Comparison of ENCODE assay signal across 8 cellular contexts in the genomic region with DNA sequence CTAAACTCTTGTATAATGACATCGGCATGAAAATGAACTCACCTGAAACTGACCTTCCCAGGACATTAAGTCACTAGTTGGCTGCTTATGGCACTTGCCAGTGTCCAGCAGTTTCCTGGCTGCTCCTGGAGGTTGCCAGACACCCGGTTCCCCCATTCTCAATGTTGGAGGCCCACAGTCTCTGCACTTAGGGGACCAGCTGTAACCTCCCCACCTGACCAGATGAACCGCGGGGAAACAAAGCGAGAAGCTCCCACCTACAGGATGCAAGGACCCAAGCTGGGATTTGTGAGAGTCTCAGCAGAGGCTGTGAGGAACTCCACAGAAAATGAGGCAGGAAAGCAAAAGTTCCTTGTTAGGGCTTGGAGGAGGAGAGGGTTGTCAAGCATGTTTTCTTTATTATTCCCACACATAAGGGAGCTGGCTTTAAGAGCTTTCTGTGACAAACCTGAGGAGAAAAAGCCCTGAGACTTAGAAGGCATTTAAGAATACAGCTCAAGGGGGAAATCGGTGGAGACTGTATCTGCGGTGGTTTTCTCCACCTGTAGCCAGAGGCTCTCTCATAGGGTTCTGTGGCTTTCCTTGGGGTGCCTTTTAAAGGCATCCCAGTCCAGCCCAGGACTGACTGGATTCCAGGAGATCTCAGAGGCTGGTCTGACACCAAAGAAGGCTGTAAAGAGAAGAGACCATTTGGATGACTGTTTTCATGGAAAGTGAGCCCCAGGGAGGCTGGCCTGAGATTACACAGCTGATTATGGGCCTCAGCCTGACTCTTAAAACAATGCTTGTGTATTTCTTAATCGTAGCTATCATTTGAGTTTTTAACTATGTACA. TPM values are rescaled to one million over a fixed set of nuclear protein-coding genes. Genes with fewer than 3 reads are reported as not detected.
A peak's percentile ranks its signal among the peaks of the same experiment; 100 is the strongest.
DNase-seq lines count a peak whose midpoint lies in the region; ATAC-seq, FAIRE-seq and TF ChIP-seq lines count a peak whose summit lies in the region.

No MANE protein-coding gene starts in this region.

- peaks cover 66% of the 10 kb centered on the region for H3F3A ChIP-seq in SK-N-SH (replicated peaks; ENCODE audit: insufficient read depth)

- H3K4me3 ChIP-seq in GM12865 (ENCODE audit: low read depth, low read length) = peak overlapping the region; percentile 62
- peak overlapping the region; percentile 64 to 83 for H3K4me3 ChIP-seq in SK-N-SH (ENCODE audit: low read depth in 2 of 2, low read length in 1 of 2)
- peak overlapping the region; percentile 78 for H3K4me3 ChIP-seq in fibroblast of pulmonary artery (replicated peaks; ENCODE audit: low read depth, low read length)
- H3K4me3 ChIP-seq in gastrocnemius medialis = peak overlapping the region; percentile 72 to 94 (median 80)

- 49% methylated on average over 8 of the region's 8 CpGs for WGBS in SK-N-SH (ENCODE audit: low lambda C conversion rate)

- H3K9me2 ChIP-seq in SK-N-SH = no peaks in the 10 kb centered on the region

- POLR2A ChIA-PET in SK-N-SH (lab: Yijun Ruan, JAX) = interaction anchor here (2.5 kb wide), 1 partner anchor 43 kb away, joined by 12 read pairs; no protein-coding TSS in a partner anchor

- no peak for ATAC-seq in gastrocnemius medialis
- ATAC-seq in HG02970 (IDR thresholded peaks at IDR 0.05; ENCODE audit: low FRiP score, unreplicated experiment) = no peak

- peaks cover 63 to 79% of the 10 kb centered on the region in 2 experiments for H3K36me3 ChIP-seq in SK-N-SH (replicated peaks in 1 of 2; ENCODE audit: control insufficient read depth in 1 of 2, insufficient read depth in 2 of 2, low read length in 1 of 2)
- no peaks in the 10 kb centered on the region for H3K36me3 ChIP-seq in gastrocnemius medialis

- intact Hi-C loops in gastrocnemius medialis (cut with DNase I; ENCODE audit: low total_unique reads) = loop anchor here (5.0 to 10.0 kb wide), 3 partner anchors 108 to 458 kb away; a partner anchor contains a TSS

- H3K4me2 ChIP-seq in SK-N-SH = peak overlapping the region; percentile 95

- peaks cover 98% of the 10 kb centered on the region for H3K79me2 ChIP-seq in SK-N-SH (ENCODE audit: insufficient read depth)

- TF ChIP-seq RAD21 in SK-N-SH (IDR thresholded peaks at IDR 0.05; ENCODE audit: low read length) = no peak

- H4K20me1 ChIP-seq in SK-N-SH (ENCODE audit: insufficient read depth) = peaks cover 91% of the 10 kb centered on the region

- TF ChIP-seq CTCF in GM12865 (IDR thresholded peaks at IDR 0.05; ENCODE audit: insufficient read depth, low read depth, low read length, missing control alignments) = no peak
- no peak for TF ChIP-seq CTCF in SK-N-SH (IDR thresholded peaks at IDR 0.05)
- TF ChIP-seq CTCF in fibroblast of pulmonary artery (IDR thresholded peaks at IDR 0.05; ENCODE audit: low read length, missing control alignments) = no peak
- no peak for TF ChIP-seq CTCF in gastrocnemius medialis (IDR thresholded peaks at IDR 0.05 in 4 of 5, conservative IDR thresholded peaks at IDR 0.05 in 1 of 5)

- FAIRE-seq in GM12891 (lab: Jason Lieb, UNC) = no peak

- H3K9ac ChIP-seq in SK-N-SH = peak overlapping the region; percentile 99

- in situ Hi-C loops in gastrocnemius medialis (cut with MboI; ENCODE audit: low sequenced_read_pairs in 4 of 4) = no loop called here

- TF ChIP-seq EP300 in SK-N-SH (IDR thresholded peaks at IDR 0.05; ENCODE audit: borderline replicate concordance in 1 of 2, low read depth in 1 of 2, low read length in 1 of 2) = no peak

- H3K9me3 ChIP-seq in SK-N-SH = no peaks in the 10 kb centered on the region
- no peaks in the 10 kb centered on the region for H3K9me3 ChIP-seq in gastrocnemius medialis

- DNase-seq in GM12865 (ENCODE audit: low read depth) (no peak), SK-N-SH (no peak), fibroblast of pulmonary artery (ENCODE audit: low read depth) (no peak), gastrocnemius medialis (no peak), GM12891 (ENCODE audit: insufficient read length, low spot score) (no peak), NCI-H187 (lab: John Stamatoyannopoulos, UW) (no peak)
- DNase-seq in stimulated activated CD4-positive, alpha-beta T cell treated with anti-CD3 and anti-CD28 coated beads, Interleukin-4, amount 100 ng/mL, for 24 hours = no peak

- H3K27me3 ChIP-seq in SK-N-SH (ENCODE audit: insufficient read depth) = no peaks in the 10 kb centered on the region
- peaks cover 0 to 23% (median 6%) of the 10 kb centered on the region in 3 donors for H3K27me3 ChIP-seq in gastrocnemius medialis

- H3K4me1 ChIP-seq in SK-N-SH (ENCODE audit: control insufficient read depth in 1 of 2, insufficient read depth in 2 of 2, low read depth in 1 of 2, low read length in 1 of 2) = peaks cover 27 to 45% of the 10 kb centered on the region in 2 experiments
- peaks cover 65 to 67% of the 10 kb centered on the region in 2 donors for H3K4me1 ChIP-seq in gastrocnemius medialis

- TF ChIP-seq POLR2A in gastrocnemius medialis (IDR thresholded peaks at IDR 0.05) (no peak), GM12891 (IDR thresholded peaks at IDR 0.05; ENCODE audit: low read depth, low read length) (no peak)

- no peak overlapping the region for H2AFZ ChIP-seq in SK-N-SH (ENCODE audit: low read depth)

- H3K27ac ChIP-seq in SK-N-SH (ENCODE audit: low read depth in 2 of 2, low read length in 1 of 2) = peak overlapping the region; percentile 91 to 93
- peak overlapping the region; percentile 86 to 96 (median 91) for H3K27ac ChIP-seq in gastrocnemius medialis

- CTCF ChIA-PET in SK-N-SH (lab: Yijun Ruan, JAX) = interaction anchor here (0.6 to 13.6 kb wide), 90 partner anchors 8 to 539 kb away, joined by 3 to 315 read pairs (median 5); a partner anchor contains a TSS

TF ChIP-seq in SK-N-SH, 30 proteins besides CTCF, POLR2A, EP300 and RAD21 (continues in another document):
- no peak for TF ChIP-seq ELF1 (IDR thresholded peaks at IDR 0.05)
- no peak for TF ChIP-seq RFX5 (IDR thresholded peaks at IDR 0.05; ENCODE audit: low read length)
- TF ChIP-seq SMC3 (IDR thresholded peaks at IDR 0.05; ENCODE audit: low read depth, low read length) = no peak
- peak; percentile 8; the same call in 1 of the 2 replicates for TF ChIP-seq JUND (IDR thresholded peaks at IDR 0.05)
- no peak for TF ChIP-seq FOSL2 (IDR thresholded peaks at IDR 0.05; ENCODE audit: borderline replicate concordance, low read depth)
- no peak for TF ChIP-seq RCOR1 (IDR thresholded peaks at IDR 0.05; ENCODE audit: low read length)

TF ChIP-seq in GM12891, 5 proteins besides CTCF, POLR2A, EP300 and RAD21:
- TF ChIP-seq POU2F2 (IDR thresholded peaks at IDR 0.05; ENCODE audit: low read depth, low read length) = no peak
- TF ChIP-seq TAF1 (IDR thresholded peaks at IDR 0.05; ENCODE audit: low read depth, low read length) = no peak
- TF ChIP-seq POLR2AphosphoS5 (IDR thresholded peaks at IDR 0.05; ENCODE audit: low read depth, low read length) = no peak

RNA-seq across cellular contexts. Expression of a gene that starts 4.6 kb away (rescaled TPM):
- polyA plus RNA-seq in SK-N-SH (2012; rRNA removed) = 1,371 and 1,764 TPM in 2 replicates
- polyA plus RNA-seq in SK-N-SH (2012; cell fraction: cytosol; rRNA removed) = 1,590 and 2,049 TPM in 2 replicates
- polyA plus RNA-seq in SK-N-SH (2012; cell fraction: nucleus; rRNA removed) = 2,523 and 2,991 TPM in 2 replicates
- total RNA-seq in gastrocnemius medialis = 1,000 to 10,000 TPM in 1 of 4 donors, 100 to 1,000 TPM in 3; 656 to 1,383 (median 909) TPM
- polyA plus RNA-seq in GM12891 (2012; ENCODE audit: low read depth, missing spikeins) = 0.68 TPM
